Comparison of ENCODE assay signal across 19 cellular contexts in genomic region chr9:2966846-2967372, GRCh38.
DNase-seq lines count a peak whose midpoint lies in the region; ATAC-seq and TF ChIP-seq lines count a peak whose summit lies in the region.
"Had no signal": no experiment of that assay in that cellular context is flagged by ENCODE, and none has a peak within 500 bp of the region (broad histone marks: within the 10 kb centered on the region; RNA-seq: fewer than 3 reads in every experiment).

No MANE protein-coding gene starts in this region.

- peak overlapping the region; percentile 30 for H3K4me2 ChIP-seq in BLaER1
- H3K4me2 ChIP-seq in neural progenitor cell = no peak overlapping the region
- H3K4me2 ChIP-seq: A549 had no signal

- DNase-seq in NCI-H2171 (lab: John Stamatoyannopoulos, UW) (peak; percentile 15), fibroblast of mammary gland (ENCODE audit: low read depth) (peak; percentile 55), neural progenitor cell (ENCODE audit: low spot score) (no peak), T-helper 17 cell (no peak), DMS53 treated with DMSO at 0.1 percent for 48 hours (lab: John Stamatoyannopoulos, UW; ENCODE audit: unreplicated experiment) (no peak), NCI-H510A treated with DMSO at 0.1 percent for 48 hours (lab: John Stamatoyannopoulos, UW) (no peak)
- DNase-seq: Caco-2, H9, IMR-90, Kasumi-1, MM.1S, NCI-H1092 treated with DMSO at 0.1 percent for 48 hours, NCI-H187 treated with DMSO at 0.1 percent for 48 hours, NCI-H510A, Peyer's patch, SHP77 had no signal

- H3K79me2 ChIP-seq in neural progenitor cell (ENCODE audit: low read depth) = no peaks in the 10 kb centered on the region

- H3K4me3 ChIP-seq in BLaER1 = no peak overlapping the region
- H3K4me3 ChIP-seq in fibroblast of mammary gland (ENCODE audit: control insufficient read depth, low read depth, low read length) = no peak overlapping the region
- no peak overlapping the region for H3K4me3 ChIP-seq in neural progenitor cell
- H3K4me3 ChIP-seq: A549, Peyer's patch had no signal

- H3K27ac ChIP-seq in BLaER1 (no peak overlapping the region), neural progenitor cell (no peak overlapping the region)
- H3K27ac ChIP-seq: A549, Peyer's patch had no signal

- H3K9me3 ChIP-seq in BLaER1 (peaks cover 6% of the 10 kb centered on the region), neural progenitor cell (ENCODE audit: low read depth) (no peaks in the 10 kb centered on the region), T-helper 17 cell (ENCODE audit: control insufficient read depth, low read length, poor library complexity, severe bottlenecking) (no peaks in the 10 kb centered on the region)
- H3K9me3 ChIP-seq: A549, Caco-2, Peyer's patch had no signal

- H3K27me3 Mint-ChIP-seq in neural progenitor cell (ENCODE audit: insufficient read depth, low read depth) = no peaks in the 10 kb centered on the region
- peaks cover 20% of the 10 kb centered on the region for H3K27me3 Mint-ChIP-seq in T-helper 17 cell

- H3K4me1 ChIP-seq in BLaER1 (peaks cover 9% of the 10 kb centered on the region), neural progenitor cell (no peaks in the 10 kb centered on the region)
- H3K4me1 ChIP-seq: A549, Caco-2, Peyer's patch had no signal

- H3K27ac Mint-ChIP-seq in neural progenitor cell (peak overlapping the region; percentile 58), T-helper 17 cell (no peak overlapping the region)

- H3K9ac ChIP-seq in BLaER1 (no peak overlapping the region), neural progenitor cell (no peak overlapping the region)

- H3K9me3 Mint-ChIP-seq in neural progenitor cell = peaks cover 2% of the 10 kb centered on the region

- ATAC-seq in T-helper 17 cell (no peak), HG03571 (IDR thresholded peaks at IDR 0.05; ENCODE audit: unreplicated experiment) (no peak)
- ATAC-seq: A549 had no signal

- H3K4me3 Mint-ChIP-seq in neural progenitor cell (peak overlapping the region; percentile 59), T-helper 17 cell (no peak overlapping the region)
- H3K4me3 Mint-ChIP-seq: H9 had no signal

- H3K36me3 Mint-ChIP-seq in neural progenitor cell = no peaks in the 10 kb centered on the region
- H3K36me3 Mint-ChIP-seq in T-helper 17 cell (ENCODE audit: low read depth) = no peaks in the 10 kb centered on the region

- TF ChIP-seq CTCF in fibroblast of mammary gland (conservative IDR thresholded peaks at IDR 0.05; ENCODE audit: control insufficient read depth, insufficient read depth, low read depth, low read length) (no peak), neural progenitor cell (IDR thresholded peaks at IDR 0.05) (no peak)

- H3K27me3 ChIP-seq in BLaER1 = no peaks in the 10 kb centered on the region
- no peaks in the 10 kb centered on the region for H3K27me3 ChIP-seq in neural progenitor cell
- H3K27me3 ChIP-seq: Peyer's patch had no signal

- H3K4me1 Mint-ChIP-seq in neural progenitor cell (peaks cover 18% of the 10 kb centered on the region), T-helper 17 cell (no peaks in the 10 kb centered on the region)

- H2AFZ ChIP-seq in neural progenitor cell (replicated peaks) = no peak overlapping the region

- no peaks in the 10 kb centered on the region for H3F3A ChIP-seq in neural progenitor cell (ENCODE audit: low read depth)

- H4K20me1 ChIP-seq in BLaER1 = no peaks in the 10 kb centered on the region
- no peaks in the 10 kb centered on the region for H4K20me1 ChIP-seq in neural progenitor cell (ENCODE audit: low read depth)

- H3K36me3 ChIP-seq in BLaER1 (no peaks in the 10 kb centered on the region), neural progenitor cell (no peaks in the 10 kb centered on the region)
- H3K36me3 ChIP-seq: Peyer's patch had no signal

Comparison
In these comparisons a context has a peak if more than half of its experiments do, and no peak if none do; other contexts are left out.
1. DNase-seq: peak in NCI-H2171 (single experiment) and fibroblast of mammary gland (single experiment); none in neural progenitor cell (single experiment), T-helper 17 cell (0 of 3), DMS53 treated with DMSO at 0.1 percent for 48 hours (single experiment) and NCI-H510A treated with DMSO at 0.1 percent for 48 hours (single experiment).